Comparison of ENCODE assay signal across 9 cellular contexts in genomic region chr3:44045476-44046275, GRCh38.
DNase-seq lines count a peak whose midpoint lies in the region; ATAC-seq and TF ChIP-seq lines count a peak whose summit lies in the region.
"Had no signal": no experiment of that assay in that cellular context is flagged by ENCODE, and none has a peak within 500 bp of the region (broad histone marks: within the 10 kb centered on the region; RNA-seq: fewer than 3 reads in every experiment).

No MANE protein-coding gene starts in this region.

- TF ChIP-seq EP300 in gastroesophageal sphincter (IDR thresholded peaks at IDR 0.05): no peak

- no peak for TF ChIP-seq CTCF in gastroesophageal sphincter (IDR thresholded peaks at IDR 0.05)

- ATAC-seq in GM18873 (IDR thresholded peaks at IDR 0.05; ENCODE audit: low FRiP score, unreplicated experiment) (peak; percentile 84), HG02970 (IDR thresholded peaks at IDR 0.05; ENCODE audit: low FRiP score, unreplicated experiment) (peak; percentile 86), esophagus mucosa (peak; percentile 41), gastroesophageal sphincter (no peak)

- H3K4me1 ChIP-seq in gastroesophageal sphincter: no peaks in the 10 kb centered on the region
- H3K4me1 ChIP-seq: upper lobe of left lung had no signal

- WGBS in gastroesophageal sphincter (ENCODE audit: low coverage in 1 of 2), 2 donors: 30 to 32% methylated on average over 3 of the region's 4 CpGs

- no peak overlapping the region for H3K27ac ChIP-seq in gastroesophageal sphincter
- H3K27ac ChIP-seq: upper lobe of left lung had no signal

- TF ChIP-seq POLR2A in gastroesophageal sphincter (IDR thresholded peaks at IDR 0.05): no peak

- H3K27me3 ChIP-seq in gastroesophageal sphincter: peaks cover under 1% of the 10 kb centered on the region
- H3K27me3 ChIP-seq: upper lobe of left lung had no signal

- no peaks in the 10 kb centered on the region for H3K9me3 ChIP-seq in gastroesophageal sphincter
- H3K9me3 ChIP-seq: upper lobe of left lung had no signal

- H3K4me3 ChIP-seq in gastroesophageal sphincter: no peak overlapping the region
- H3K4me3 ChIP-seq: upper lobe of left lung had no signal

- no peaks in the 10 kb centered on the region for H3K36me3 ChIP-seq in gastroesophageal sphincter
- H3K36me3 ChIP-seq: upper lobe of left lung had no signal

- DNase-seq in COR-L47 (lab: John Stamatoyannopoulos, UW) (peak; percentile 91), NCI-H2029 treated with DMSO at 0.1 percent for 48 hours (lab: John Stamatoyannopoulos, UW) (peak; percentile 90)
- DNase-seq in activated CD8-positive, alpha-beta memory T cell treated with anti-CD3 and anti-CD28 coated beads, Interleukin-2, amount 50 U/mL, for 48 hours: no peak
- no peak for DNase-seq in stimulated activated naive CD4-positive, alpha-beta T cell treated with Interleukin-2 at 50 U/mL for 16 hours (lab: John Stamatoyannopoulos, UW)

Comparison
In these comparisons a context has a peak if more than half of its experiments do, and no peak if none do; other contexts are left out.
1. DNase-seq: peak in COR-L47 (single experiment) and NCI-H2029 treated with DMSO at 0.1 percent for 48 hours (single experiment); none in activated CD8-positive, alpha-beta memory T cell treated with anti-CD3 and anti-CD28 coated beads, Interleukin-2, amount 50 U/mL, for 48 hours (single experiment) and stimulated activated naive CD4-positive, alpha-beta T cell treated with Interleukin-2 at 50 U/mL for 16 hours (single experiment).